In the genomic region with DNA sequence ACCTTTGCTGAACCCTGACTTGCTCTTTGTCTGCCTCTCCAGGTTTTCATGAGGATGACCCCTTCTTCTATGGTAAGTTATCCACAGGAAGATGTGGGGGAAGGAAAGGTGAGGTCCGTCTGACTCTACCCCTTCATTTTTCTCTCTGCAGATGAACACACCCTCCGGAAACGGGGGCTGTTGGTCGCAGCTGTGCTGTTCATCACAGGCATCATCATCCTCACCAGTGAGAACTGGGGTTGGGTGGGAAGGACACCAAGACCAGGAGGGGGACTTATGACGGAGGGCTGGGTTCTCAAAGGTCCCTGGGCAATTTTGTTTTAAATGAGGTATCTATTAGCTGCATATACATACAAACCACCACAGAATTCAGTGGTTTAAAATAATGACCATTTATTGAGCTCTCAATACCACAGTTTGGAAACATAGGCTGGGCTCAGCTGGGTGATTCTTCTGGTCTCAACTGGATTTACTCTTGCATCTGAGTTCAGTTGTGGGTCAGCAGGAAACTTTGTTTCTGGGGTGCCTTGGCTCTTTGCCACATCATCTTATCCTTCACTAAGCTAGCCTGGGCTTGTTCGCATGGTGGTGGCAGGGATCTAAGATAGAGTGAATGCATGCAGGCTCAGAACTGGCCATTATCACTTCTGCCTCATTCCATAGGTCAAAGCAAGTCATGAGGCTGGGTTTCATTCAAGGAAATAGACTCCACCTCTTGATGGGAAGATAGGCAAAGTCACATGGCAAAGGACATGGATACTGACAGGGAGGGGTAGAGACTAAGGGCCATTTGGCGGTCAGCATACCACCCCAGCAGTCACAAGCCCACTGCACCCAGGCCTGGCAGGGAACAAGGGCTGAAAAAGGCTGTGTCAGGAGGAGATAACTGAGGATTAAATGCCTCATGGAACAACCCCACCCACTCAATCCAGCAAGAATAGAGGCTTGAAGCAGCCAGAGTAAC, we compare ENCODE assay signal across 12 cellular contexts. TPM values are rescaled to one million over a fixed set of nuclear protein-coding genes. Genes with fewer than 3 reads are reported as not detected.
A peak's percentile ranks its signal among the peaks of the same experiment; 100 is the strongest.
DNase-seq lines count a peak whose midpoint lies in the region; ATAC-seq and TF ChIP-seq lines count a peak whose summit lies in the region.
"Had no signal": no experiment of that assay in that cellular context is flagged by ENCODE, and none has a peak within 500 bp of the region (broad histone marks: within the 10 kb centered on the region; RNA-seq: fewer than 3 reads in every experiment).

No MANE protein-coding gene starts in this region.

- no peak overlapping the region for H3K27ac ChIP-seq in CD8-positive, alpha-beta T cell (ENCODE audit: low read depth, low read length)
- H3K27ac ChIP-seq in KOPT-K1 (ENCODE audit: low read depth, low read length, poor library complexity, severe bottlenecking) (peak overlapping the region; percentile 80), trophoblast cell (ENCODE audit: low read depth, low read length) (no peak overlapping the region), tibial artery (no peak overlapping the region)
- H3K27ac ChIP-seq in naive thymus-derived CD4-positive, alpha-beta T cell (ENCODE audit: low read depth, low read length) = peak overlapping the region; percentile 46

- no peak overlapping the region for H3K4me2 ChIP-seq in trophoblast cell (ENCODE audit: low read length)

- no peak overlapping the region for H3K18ac ChIP-seq in trophoblast cell (ENCODE audit: low read length)

- no peak overlapping the region for H3K4me3 Mint-ChIP-seq in CD8-positive, alpha-beta T cell
- no peak overlapping the region for H3K4me3 Mint-ChIP-seq in activated naive CD8-positive, alpha-beta T cell treated with anti-CD3 and anti-CD28 coated beads for 36 hours
- H3K4me3 Mint-ChIP-seq in naive thymus-derived CD4-positive, alpha-beta T cell = peak overlapping the region in 9 of 10 donors; percentile 33 to 77 (median 63)

- no peaks in the 10 kb centered on the region for H3K27me3 Mint-ChIP-seq in CD8-positive, alpha-beta T cell (ENCODE audit: low read depth)
- H3K27me3 Mint-ChIP-seq in activated naive CD8-positive, alpha-beta T cell treated with anti-CD3 and anti-CD28 coated beads for 36 hours = no peaks in the 10 kb centered on the region
- no peaks in the 10 kb centered on the region for H3K27me3 Mint-ChIP-seq in naive thymus-derived CD4-positive, alpha-beta T cell

- ATAC-seq in CD8-positive, alpha-beta T cell = no peak
- ATAC-seq in naive thymus-derived CD4-positive, alpha-beta T cell = no peak

- TF ChIP-seq CTCF in CD8-positive, alpha-beta T cell (IDR thresholded peaks at IDR 0.05) = no peak
- TF ChIP-seq CTCF in tibial artery (IDR thresholded peaks at IDR 0.05) = no peak

- H2BK5ac ChIP-seq in trophoblast cell (ENCODE audit: low read depth, low read length, poor library complexity) = no peak overlapping the region

- H3K36me3 ChIP-seq in CD8-positive, alpha-beta T cell (ENCODE audit: insufficient read depth, low read length) = peaks cover 58% of the 10 kb centered on the region
- peaks cover 83% of the 10 kb centered on the region for H3K36me3 ChIP-seq in KOPT-K1 (ENCODE audit: insufficient read depth, low read length)
- H3K36me3 ChIP-seq in naive thymus-derived CD4-positive, alpha-beta T cell (ENCODE audit: control insufficient read depth in 2 of 3, insufficient read depth in 3 of 3, low read length in 3 of 3) = peaks cover 45 to 88% (median 51%) of the 10 kb centered on the region in 3 experiments
- peaks cover 37 to 48% of the 10 kb centered on the region in 2 experiments for H3K36me3 ChIP-seq in trophoblast cell (ENCODE audit: control insufficient read depth in 1 of 2, insufficient read depth in 2 of 2, low read length in 2 of 2)
- peaks cover 26 to 59% (median 54%) of the 10 kb centered on the region in 3 donors for H3K36me3 ChIP-seq in tibial artery

- no peak overlapping the region for H2AFZ ChIP-seq in trophoblast cell (ENCODE audit: insufficient read depth, low read length, poor library complexity)

- peaks cover 10% of the 10 kb centered on the region for H3K9me3 Mint-ChIP-seq in CD8-positive, alpha-beta T cell
- H3K9me3 Mint-ChIP-seq in activated naive CD8-positive, alpha-beta T cell treated with anti-CD3 and anti-CD28 coated beads for 36 hours = peaks cover 37% of the 10 kb centered on the region
- H3K9me3 Mint-ChIP-seq in naive thymus-derived CD4-positive, alpha-beta T cell = peaks cover 3 to 48% (median 16%) of the 10 kb centered on the region in 11 donors

- intact Hi-C loops in CD8-positive, alpha-beta T cell (cut with DNase I, micrococcal nuclease) = no loop called here
- intact Hi-C loops in naive thymus-derived CD4-positive, alpha-beta T cell (cut with micrococcal nuclease) = no loop called here
- intact Hi-C loops in head of caudate nucleus (cut with DNase I) = no loop called here
- intact Hi-C loops in tibial artery (cut with DNase I; ENCODE audit: low total_unique reads) = no loop called here

- no CpG with 5 or more reads among the region's 7 CpGs for WGBS in trophoblast cell (ENCODE audit: extremely low coverage, insufficient coverage, insufficient read length)

- no peak overlapping the region for H3K9ac ChIP-seq in trophoblast cell (ENCODE audit: low read length)

- CTCF ChIA-PET in CD8-positive, alpha-beta T cell (lab: Charles Lee) = interaction anchor here (0.9 to 2.2 kb wide), 3 partner anchors 13 to 100 kb away, joined by 3 to 7 read pairs (median 5); a partner anchor contains a TSS
- CTCF ChIA-PET in naive thymus-derived CD4-positive, alpha-beta T cell (lab: Charles Lee) = interaction anchor here (1.2 to 1.6 kb wide), 3 partner anchors 11 to 74 kb away, joined by 3 to 4 read pairs (median 3); no protein-coding TSS in a partner anchor

- H4K12ac ChIP-seq in trophoblast cell (ENCODE audit: low read depth, low read length) = no peak overlapping the region

- peaks cover 15% of the 10 kb centered on the region for H3K79me1 ChIP-seq in trophoblast cell (ENCODE audit: low read length)

- H3K27me3 ChIP-seq in CD8-positive, alpha-beta T cell (ENCODE audit: insufficient read depth, low read length) = no peaks in the 10 kb centered on the region
- H3K27me3 ChIP-seq in naive thymus-derived CD4-positive, alpha-beta T cell (ENCODE audit: control insufficient read depth in 2 of 2, insufficient read depth in 2 of 2, low read length in 2 of 2) = no peaks in the 10 kb centered on the region
- H3K27me3 ChIP-seq in trophoblast cell (ENCODE audit: insufficient read depth, low read length) (no peaks in the 10 kb centered on the region), tibial artery (no peaks in the 10 kb centered on the region)

- H3K27ac Mint-ChIP-seq in CD8-positive, alpha-beta T cell = peak overlapping the region; percentile 89
- peak overlapping the region; percentile 78 for H3K27ac Mint-ChIP-seq in activated naive CD8-positive, alpha-beta T cell treated with anti-CD3 and anti-CD28 coated beads for 36 hours
- peak overlapping the region; percentile 80 to 96 (median 91) for H3K27ac Mint-ChIP-seq in naive thymus-derived CD4-positive, alpha-beta T cell

- H3K4me1 Mint-ChIP-seq in CD8-positive, alpha-beta T cell (ENCODE audit: low read depth) = peaks cover 28% of the 10 kb centered on the region
- peaks cover 19% of the 10 kb centered on the region for H3K4me1 Mint-ChIP-seq in activated naive CD8-positive, alpha-beta T cell treated with anti-CD3 and anti-CD28 coated beads for 36 hours
- peaks cover 28 to 46% (median 38%) of the 10 kb centered on the region in 7 donors for H3K4me1 Mint-ChIP-seq in naive thymus-derived CD4-positive, alpha-beta T cell

- H3K79me2 ChIP-seq in trophoblast cell (ENCODE audit: control insufficient read depth, insufficient read depth, low read length, poor library complexity) = no peaks in the 10 kb centered on the region

- no peak overlapping the region for H3K14ac ChIP-seq in trophoblast cell (ENCODE audit: low read length)

- no peak overlapping the region for H3K4ac ChIP-seq in trophoblast cell (ENCODE audit: low read depth, low read length)

- no peak for DNase-seq in CD8-positive, alpha-beta T cell
- DNase-seq in activated naive CD8-positive, alpha-beta T cell treated with anti-CD3 and anti-CD28 coated beads for 36 hours = no peak
- DNase-seq in naive thymus-derived CD4-positive, alpha-beta T cell = no peak
- DNase-seq in glomerular visceral epithelial cell (ENCODE audit: extremely low spot score) (no peak), trophoblast cell (no peak), head of caudate nucleus (no peak), tibial artery (no peak)
- DNase-seq: Caco-2; central memory CD4-positive, alpha-beta T cell; T-helper 9 cell had no signal

- no peak overlapping the region for H2BK120ac ChIP-seq in trophoblast cell (ENCODE audit: insufficient read depth, low read length, poor library complexity)

- POLR2A ChIA-PET in CD8-positive, alpha-beta T cell (lab: Charles Lee) = interaction anchor here (1.1 kb wide), 2 partner anchors 15 to 45 kb away, joined by 3 read pairs; no protein-coding TSS in a partner anchor
- POLR2A ChIA-PET in naive thymus-derived CD4-positive, alpha-beta T cell (lab: Charles Lee) = interaction anchor here (0.6 to 3.3 kb wide), 9 partner anchors 10 to 579 kb away, joined by 3 to 28 read pairs (median 4); a partner anchor contains a TSS

- H4K91ac ChIP-seq in trophoblast cell (ENCODE audit: low read depth, low read length) = no peak overlapping the region

- H3K4me1 ChIP-seq in CD8-positive, alpha-beta T cell (ENCODE audit: insufficient read depth, low read length) = peaks cover 22% of the 10 kb centered on the region
- H3K4me1 ChIP-seq in naive thymus-derived CD4-positive, alpha-beta T cell (ENCODE audit: control insufficient read depth in 2 of 2, insufficient read depth in 2 of 2, low read length in 2 of 2) = peaks cover 21 to 23% of the 10 kb centered on the region in 2 donors
- H3K4me1 ChIP-seq in trophoblast cell (ENCODE audit: control insufficient read depth in 1 of 2, insufficient read depth in 2 of 2, low read length in 2 of 2) (peaks cover 8 to 16% of the 10 kb centered on the region in 2 experiments), tibial artery (no peaks in the 10 kb centered on the region)
- H3K4me1 ChIP-seq: Caco-2 had no signal

- H3K23ac ChIP-seq in trophoblast cell (ENCODE audit: low read length) = no peak overlapping the region

- H2BK12ac ChIP-seq in trophoblast cell (ENCODE audit: low read length) = no peak overlapping the region

- no peak overlapping the region for H2AK5ac ChIP-seq in trophoblast cell (ENCODE audit: low read length)

- no peak overlapping the region for H4K8ac ChIP-seq in trophoblast cell (ENCODE audit: low read depth, low read length)

- peaks cover 94% of the 10 kb centered on the region for H3K36me3 Mint-ChIP-seq in CD8-positive, alpha-beta T cell
- H3K36me3 Mint-ChIP-seq in activated naive CD8-positive, alpha-beta T cell treated with anti-CD3 and anti-CD28 coated beads for 36 hours = peaks cover 77% of the 10 kb centered on the region
- peaks cover 43 to 84% (median 67%) of the 10 kb centered on the region in 5 donors for H3K36me3 Mint-ChIP-seq in naive thymus-derived CD4-positive, alpha-beta T cell

- H3K9me3 ChIP-seq in CD8-positive, alpha-beta T cell (ENCODE audit: low read length) = no peaks in the 10 kb centered on the region
- H3K9me3 ChIP-seq in KOPT-K1 (ENCODE audit: insufficient read depth, low read length, poor library complexity, severe bottlenecking) (peaks cover 52% of the 10 kb centered on the region), trophoblast cell (ENCODE audit: insufficient read depth, low read depth, low read length) (peaks cover 16% of the 10 kb centered on the region), tibial artery (peaks cover 0 to 30% (median 23%) of the 10 kb centered on the region in 3 donors)
- peaks cover 0 to 32% (median 13%) of the 10 kb centered on the region in 3 experiments for H3K9me3 ChIP-seq in naive thymus-derived CD4-positive, alpha-beta T cell (ENCODE audit: control insufficient read depth in 2 of 3, low read length in 3 of 3)

- no peak overlapping the region for H3K4me3 ChIP-seq in CD8-positive, alpha-beta T cell (ENCODE audit: low read depth, low read length)
- no peak overlapping the region for H3K4me3 ChIP-seq in naive thymus-derived CD4-positive, alpha-beta T cell (ENCODE audit: low read length)
- H3K4me3 ChIP-seq in trophoblast cell (ENCODE audit: low read depth, low read length) (no peak overlapping the region), tibial artery (no peak overlapping the region)

RNA-seq across cellular contexts. Expression of a gene that starts 11.8 kb away (rescaled TPM):
- total RNA-seq in CD8-positive, alpha-beta T cell = 100 to 1,000 TPM; 426 to 440 TPM
- 100 to 1,000 TPM; 272 to 275 TPM for total RNA-seq in activated naive CD8-positive, alpha-beta T cell treated with anti-CD3 and anti-CD28 coated beads for 36 hours
- total RNA-seq in naive thymus-derived CD4-positive, alpha-beta T cell = 100 to 1,000 TPM; 362 to 458 (median 387) TPM
- polyA plus RNA-seq in naive thymus-derived CD4-positive, alpha-beta T cell = 100 to 1,000 TPM; 464 to 575 TPM
- polyA plus RNA-seq in trophoblast cell (2013) = 205 and 212 TPM in 2 replicates

RNA-seq across cellular contexts. Expression of a gene that starts 23.3 kb away (rescaled TPM):
- total RNA-seq in CD8-positive, alpha-beta T cell = 10 to 100 TPM; 12.1 to 13.5 TPM
- total RNA-seq in activated naive CD8-positive, alpha-beta T cell treated with anti-CD3 and anti-CD28 coated beads for 36 hours = under 1 TPM; 0.54 to 0.62 TPM
- total RNA-seq in naive thymus-derived CD4-positive, alpha-beta T cell = 10 to 100 TPM in 1 of 5 experiments, 1 to 10 TPM in 4; 1.8 to 13.2 (median 3.5) TPM
- polyA plus RNA-seq in naive thymus-derived CD4-positive, alpha-beta T cell = 1 to 10 TPM; 2.1 to 2.6 TPM
- polyA plus RNA-seq in trophoblast cell (2013) = 0.14 and 0.32 TPM in 2 replicates
- total RNA-seq: Caco-2 had no signal

RNA-seq across cellular contexts. Expression of a gene that starts 27.8 kb away (rescaled TPM):
- total RNA-seq in CD8-positive, alpha-beta T cell = 1 to 10 TPM; 1.2 to 2.4 TPM
- 1 to 10 TPM; 1.1 TPM for total RNA-seq in activated naive CD8-positive, alpha-beta T cell treated with anti-CD3 and anti-CD28 coated beads for 36 hours
- total RNA-seq in naive thymus-derived CD4-positive, alpha-beta T cell = 1 to 10 TPM in 1 of 5 experiments, under 1 TPM in 2, not detected in 2; 0.46 to 1.2 (median 0.78) TPM
- under 1 TPM in 1 of 2 donors, not detected in 1; 0.91 TPM for polyA plus RNA-seq in naive thymus-derived CD4-positive, alpha-beta T cell
- not detected in 2 replicates for polyA plus RNA-seq in trophoblast cell (2013)
- total RNA-seq: Caco-2 had no signal

RNA-seq across cellular contexts. Expression of a gene that starts 31.5 kb away (rescaled TPM):
- under 1 TPM; 0.72 to 0.90 TPM for total RNA-seq in CD8-positive, alpha-beta T cell
- total RNA-seq in activated naive CD8-positive, alpha-beta T cell treated with anti-CD3 and anti-CD28 coated beads for 36 hours = not detected
- 1 to 10 TPM in 1 of 5 experiments, under 1 TPM in 4; 0.19 to 1.6 (median 0.51) TPM for total RNA-seq in naive thymus-derived CD4-positive, alpha-beta T cell
- not detected for polyA plus RNA-seq in naive thymus-derived CD4-positive, alpha-beta T cell
- polyA plus RNA-seq in trophoblast cell (2013) = 0.22 and 0.33 TPM in 2 replicates

RNA-seq across cellular contexts. Expression of a gene that starts 50.8 kb away (rescaled TPM):
- not detected for total RNA-seq in CD8-positive, alpha-beta T cell
- not detected for total RNA-seq in activated naive CD8-positive, alpha-beta T cell treated with anti-CD3 and anti-CD28 coated beads for 36 hours
- total RNA-seq in naive thymus-derived CD4-positive, alpha-beta T cell = not detected
- not detected for polyA plus RNA-seq in naive thymus-derived CD4-positive, alpha-beta T cell
- polyA plus RNA-seq in trophoblast cell (2013) = 1.9 and 2.6 TPM in 2 replicates
- total RNA-seq: mononuclear cell had no signal

Comparison
In these comparisons a context has a peak if more than half of its experiments do, and no peak if none do; other contexts are left out.
1. H3K27ac ChIP-seq: peak in KOPT-K1 (single experiment) and naive thymus-derived CD4-positive, alpha-beta T cell (single experiment); none in CD8-positive, alpha-beta T cell (single experiment), trophoblast cell (single experiment) and tibial artery (0 of 2).
2. H3K4me3 Mint-ChIP-seq: peak in naive thymus-derived CD4-positive, alpha-beta T cell (9 of 10); none in CD8-positive, alpha-beta T cell (single experiment) and activated naive CD8-positive, alpha-beta T cell treated with anti-CD3 and anti-CD28 coated beads for 36 hours (single experiment).
3. Peak in every context shown above with its lines, with median percentiles within 50 percentile points of each other: H3K27ac Mint-ChIP-seq.